In the genomic region with DNA sequence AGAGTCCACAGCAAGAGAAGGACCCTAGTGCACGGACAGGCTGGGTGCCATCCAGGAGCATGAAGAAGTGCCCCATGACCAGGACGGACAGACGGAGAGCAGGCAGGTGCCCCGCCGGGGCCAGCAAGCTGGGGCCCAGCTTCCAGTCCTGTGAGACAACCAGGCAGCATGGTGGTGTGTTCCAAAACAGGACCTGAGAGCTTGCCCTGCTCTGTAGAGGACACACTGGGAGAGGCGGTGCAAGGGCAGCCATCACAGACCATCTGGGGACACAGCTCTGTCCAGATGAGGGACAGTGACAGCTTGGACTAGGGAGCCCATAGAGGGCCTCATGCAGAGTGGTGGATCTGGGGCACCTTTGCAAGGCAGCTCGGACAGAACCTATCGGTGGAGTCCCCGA, we compare ENCODE assay signal across 21 cellular contexts.
DNase-seq lines count a peak whose midpoint lies in the region; ATAC-seq and TF ChIP-seq lines count a peak whose summit lies in the region.
"Had no signal": no experiment of that assay in that cellular context is flagged by ENCODE, and none has a peak within 500 bp of the region (broad histone marks: within the 10 kb centered on the region; RNA-seq: fewer than 3 reads in every experiment).

No MANE protein-coding gene starts in this region.

- peak overlapping the region; percentile 18 for H3K27ac Mint-ChIP-seq in glutamatergic neuron (ENCODE audit: unreplicated experiment)
- H3K27ac Mint-ChIP-seq: CD8-positive, alpha-beta T cell had no signal

- no peaks in the 10 kb centered on the region for H3K9me3 ChIP-seq in right atrium auricular region
- no peaks in the 10 kb centered on the region for H3K9me3 ChIP-seq in right cardiac atrium (ENCODE audit: control insufficient read depth, low read length)
- no peaks in the 10 kb centered on the region for H3K9me3 ChIP-seq in vagina
- H3K9me3 ChIP-seq: Caco-2, SJCRH30 had no signal

- peaks cover 9% of the 10 kb centered on the region for H3K36me3 Mint-ChIP-seq in glutamatergic neuron (ENCODE audit: unreplicated experiment)
- H3K36me3 Mint-ChIP-seq: CD8-positive, alpha-beta T cell had no signal

- TF ChIP-seq CTCF in right atrium auricular region (IDR thresholded peaks at IDR 0.05) (no peak), glutamatergic neuron (IDR thresholded peaks at IDR 0.05; ENCODE audit: partially characterized antibody, unreplicated experiment) (no peak), vagina (IDR thresholded peaks at IDR 0.05) (no peak)

- intact Hi-C loops in right cardiac atrium (cut with DNase I): no loop called here
- intact Hi-C loops in vagina (cut with DNase I): no loop called here

- 91% methylated on average over 9 of the region's 9 CpGs for WGBS in right cardiac atrium

- H3K27me3 Mint-ChIP-seq in glutamatergic neuron (ENCODE audit: unreplicated experiment): peaks cover 11% of the 10 kb centered on the region

- H3K27me3 ChIP-seq in right atrium auricular region (no peaks in the 10 kb centered on the region), right cardiac atrium (ENCODE audit: control insufficient read depth, insufficient read depth) (no peaks in the 10 kb centered on the region), vagina (no peaks in the 10 kb centered on the region)
- H3K27me3 ChIP-seq: SJCRH30 had no signal

- TF ChIP-seq POLR2A in vagina (IDR thresholded peaks at IDR 0.05): no peak

- peaks cover 30% of the 10 kb centered on the region for H3K4me1 Mint-ChIP-seq in glutamatergic neuron (ENCODE audit: low read depth, unreplicated experiment)

- H3K4me1 ChIP-seq in right atrium auricular region (no peaks in the 10 kb centered on the region), right cardiac atrium (ENCODE audit: control insufficient read depth, insufficient read depth, low read length) (no peaks in the 10 kb centered on the region), vagina (no peaks in the 10 kb centered on the region)
- H3K4me1 ChIP-seq: Caco-2, SJCRH30 had no signal

- no peaks in the 10 kb centered on the region for H3K36me3 ChIP-seq in right atrium auricular region
- no peaks in the 10 kb centered on the region for H3K36me3 ChIP-seq in vagina
- H3K36me3 ChIP-seq: SJCRH30 had no signal

- no peak overlapping the region for H3K27ac ChIP-seq in right atrium auricular region
- H3K27ac ChIP-seq in right cardiac atrium (ENCODE audit: low read length): no peak overlapping the region
- H3K27ac ChIP-seq in vagina: no peak overlapping the region
- H3K27ac ChIP-seq: PC-9, SJCRH30 had no signal

- no peak overlapping the region for H3K4me3 Mint-ChIP-seq in glutamatergic neuron (ENCODE audit: unreplicated experiment)
- H3K4me3 Mint-ChIP-seq: CD8-positive, alpha-beta T cell had no signal

- H3K9me3 Mint-ChIP-seq in glutamatergic neuron (ENCODE audit: unreplicated experiment): peaks cover 18% of the 10 kb centered on the region
- H3K9me3 Mint-ChIP-seq: CD8-positive, alpha-beta T cell had no signal

- peak; percentile 34 for DNase-seq in right atrium auricular region (ENCODE audit: low spot score)
- DNase-seq in right cardiac atrium: no peak
- no peak for DNase-seq in glutamatergic neuron
- DNase-seq in mesenteric fat pad (ENCODE audit: low spot score): peak; percentile 39
- DNase-seq in vagina (ENCODE audit: extremely low spot score in 2 of 2): peak; percentile 64 to 87
- no peak for DNase-seq in C1 segment of cervical spinal cord (lab: John Stamatoyannopoulos, UW)
- DNase-seq: Caco-2; CD8-positive, alpha-beta T cell; KBM-7; MV-4-11; NCI-H1105 treated with DMSO at 0.1 percent for 48 hours; NCI-H146; NCI-H2029; NCI-H446 treated with DMSO at 0.1 percent for 48 hours; NCI-H526; PC-9; SJCRH30 had no signal

- H3K4me3 ChIP-seq in right atrium auricular region (no peak overlapping the region), right cardiac atrium (ENCODE audit: low read length) (no peak overlapping the region), vagina (no peak overlapping the region)
- H3K4me3 ChIP-seq: PC-9, SJCRH30 had no signal

- ATAC-seq in right cardiac atrium (no peak), GM21367 (IDR thresholded peaks at IDR 0.05; ENCODE audit: unreplicated experiment) (no peak), HG02884 (IDR thresholded peaks at IDR 0.05; ENCODE audit: unreplicated experiment) (no peak)
- ATAC-seq: CD8-positive, alpha-beta T cell; Right ventricle myocardium inferior; SK-N-SH treated with all-trans-retinoic acid at 6 μM for 48 hours had no signal

Comparison
In these comparisons a context has a peak if more than half of its experiments do, and no peak if none do; other contexts are left out.
1. DNase-seq: peak in right atrium auricular region (single experiment), mesenteric fat pad (single experiment) and vagina (2 of 2); none in right cardiac atrium (0 of 3), glutamatergic neuron (single experiment) and C1 segment of cervical spinal cord (0 of 14).